ENCODE assay signal across 8 cellular contexts in genomic region chr10:2978111-2978510, GRCh38.
DNase-seq lines count a peak whose midpoint lies in the region; ATAC-seq lines count a peak whose summit lies in the region.

No MANE protein-coding gene starts in this region.

- DNase-seq in EH (ENCODE audit: low read depth) (peak; percentile 64), NCI-H1436 treated with DMSO at 0.1 percent for 48 hours (lab: John Stamatoyannopoulos, UW) (peak; percentile 46), amniotic epithelial cell (ENCODE audit: low read depth) (peak; percentile 76), kidney glomerular epithelial cell (lab: John Stamatoyannopoulos, UW) (peak; percentile 76), right cardiac atrium (no peak)
- DNase-seq in activated effector memory CD4-positive, alpha-beta T cell treated with anti-CD3 and anti-CD28 coated beads, Interleukin-2, amount 50 U/mL, for 16 hours = no peak
- DNase-seq in activated naive CD4-positive, alpha-beta T cell (lab: John Stamatoyannopoulos, UW) = no peak

- H3K27ac ChIP-seq in right cardiac atrium (ENCODE audit: low read length) = no peak overlapping the region

- ATAC-seq in GM21723 (IDR thresholded peaks at IDR 0.05; ENCODE audit: unreplicated experiment) (peak; percentile 74), right cardiac atrium (no peak)

- intact Hi-C loops in right cardiac atrium (cut with DNase I) = no loop called here

- H3K27me3 ChIP-seq in right cardiac atrium (ENCODE audit: control insufficient read depth, insufficient read depth) = no peaks in the 10 kb centered on the region

- no peaks in the 10 kb centered on the region for H3K4me1 ChIP-seq in right cardiac atrium (ENCODE audit: control insufficient read depth, insufficient read depth, low read length)

- WGBS in right cardiac atrium = 21% methylated on average over 2 of the region's 2 CpGs

- no peaks in the 10 kb centered on the region for H3K9me3 ChIP-seq in right cardiac atrium (ENCODE audit: control insufficient read depth, low read length)

- H3K4me3 ChIP-seq in right cardiac atrium (ENCODE audit: low read length) = no peak overlapping the region

Comparison
In these comparisons a context has a peak if more than half of its experiments do, and no peak if none do; other contexts are left out.
1. DNase-seq: peak in EH (single experiment), NCI-H1436 treated with DMSO at 0.1 percent for 48 hours (single experiment), amniotic epithelial cell (single experiment) and kidney glomerular epithelial cell (single experiment); none in activated effector memory CD4-positive, alpha-beta T cell treated with anti-CD3 and anti-CD28 coated beads, Interleukin-2, amount 50 U/mL, for 16 hours (single experiment), right cardiac atrium (0 of 3) and activated naive CD4-positive, alpha-beta T cell (0 of 4).